8 cellular contexts compared by ENCODE assay signal in the genomic region with DNA sequence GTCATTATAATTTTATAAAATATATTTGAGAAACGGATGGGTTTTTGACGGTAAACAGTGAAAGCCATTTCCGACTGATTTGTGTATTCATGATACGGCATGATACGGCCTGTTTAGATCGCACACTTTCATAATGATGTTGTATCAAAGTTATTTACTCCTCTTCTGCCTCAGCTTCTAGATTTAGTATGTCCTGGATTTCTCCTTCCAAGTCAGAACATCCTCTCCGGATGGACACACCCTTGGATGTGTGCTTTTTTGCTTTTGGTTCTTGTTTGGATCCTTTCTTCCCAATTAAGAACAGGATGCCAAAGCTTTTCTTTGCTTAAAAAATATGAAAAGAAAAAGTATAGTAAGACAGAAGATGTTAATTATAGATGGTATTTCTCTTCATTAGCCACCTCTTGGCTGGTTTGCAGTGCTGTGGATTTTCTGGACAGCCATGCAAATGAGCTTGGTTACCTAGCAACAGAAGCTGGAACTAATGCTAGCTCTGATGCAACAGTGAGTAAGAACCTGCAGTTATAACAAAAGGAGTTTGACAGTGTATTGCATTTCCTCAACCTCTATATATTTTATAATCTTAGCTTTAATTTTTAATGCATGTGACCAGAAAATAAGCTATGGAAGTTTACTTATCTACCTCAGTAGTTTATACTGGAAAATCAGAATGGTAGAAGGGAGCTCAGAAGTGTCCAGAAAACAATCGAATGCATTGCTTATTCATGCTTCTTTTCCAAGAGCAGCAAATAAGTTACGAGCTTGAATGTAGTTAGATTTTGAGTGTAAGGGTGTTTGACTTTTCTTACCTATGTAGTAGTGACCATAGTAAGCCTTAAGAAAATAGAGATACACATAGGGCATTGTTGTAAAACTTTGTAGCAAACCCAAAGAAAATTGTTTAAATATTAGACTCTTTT. TPM values are rescaled to one million over a fixed set of nuclear protein-coding genes. Genes with fewer than 3 reads are reported as not detected.
DNase-seq lines count a peak whose midpoint lies in the region; ATAC-seq and TF ChIP-seq lines count a peak whose summit lies in the region.

No MANE protein-coding gene starts in this region.

- in situ Hi-C loops in brain microvascular endothelial cell (cut with HindIII; ENCODE audit: low pct_ligation_motif_present, low sequenced_read_pairs), result no loop called here

- TF ChIP-seq CTCF in right atrium auricular region (IDR thresholded peaks at IDR 0.05) (no peak), brain microvascular endothelial cell (IDR thresholded peaks at IDR 0.05; ENCODE audit: low read depth, low read length, missing control alignments) (no peak), osteoblast (IDR thresholded peaks at IDR 0.05; ENCODE audit: extremely low read depth, low read depth, low read length) (no peak)

- peaks cover 0 to 16% of the 10 kb centered on the region in 2 donors for H3K4me1 ChIP-seq in right atrium auricular region
- H3K4me1 ChIP-seq in osteoblast (ENCODE audit: insufficient read depth, low read length), result peaks cover 1% of the 10 kb centered on the region

- H3K27me3 ChIP-seq in right atrium auricular region, result no peaks in the 10 kb centered on the region
- no peaks in the 10 kb centered on the region for H3K27me3 ChIP-seq in brain microvascular endothelial cell (replicated peaks)
- no peaks in the 10 kb centered on the region for H3K27me3 ChIP-seq in osteoblast (ENCODE audit: insufficient read depth, low read length)

- H3K79me2 ChIP-seq in osteoblast (ENCODE audit: insufficient read depth, low read length), result peaks cover 24% of the 10 kb centered on the region

- no peak overlapping the region for H2AFZ ChIP-seq in osteoblast (ENCODE audit: low read length)

- H4K20me1 ChIP-seq in osteoblast (ENCODE audit: insufficient read depth, low read length), result peaks cover 4% of the 10 kb centered on the region

- ATAC-seq in Right ventricle myocardium superior (ENCODE audit: poor library complexity) (peak; percentile 68), GM21529 (IDR thresholded peaks at IDR 0.05; ENCODE audit: unreplicated experiment) (no peak)

- H3K36me3 ChIP-seq in right atrium auricular region (peaks cover 14% of the 10 kb centered on the region), brain microvascular endothelial cell (replicated peaks) (no peaks in the 10 kb centered on the region), osteoblast (ENCODE audit: insufficient read depth, low read length) (no peaks in the 10 kb centered on the region)

- H3K9me3 ChIP-seq in right atrium auricular region (peaks cover 0 to 11% of the 10 kb centered on the region in 2 donors), osteoblast (ENCODE audit: low read depth, low read length) (peaks cover 3% of the 10 kb centered on the region)

- intact Hi-C loops in Right ventricle myocardium superior (cut with DNase I), result no loop called here

- DNase-seq in Right ventricle myocardium superior (no peak), right atrium auricular region (ENCODE audit: low spot score) (no peak), LoVo (ENCODE audit: low spot score) (peak; percentile 67), brain microvascular endothelial cell (peak; percentile 67), medulla oblongata (ENCODE audit: extremely low spot score) (peak; percentile 83), osteoblast (ENCODE audit: insufficient read length, low spot score, missing footprints) (no peak)
- no peak for DNase-seq in activated CD8-positive, alpha-beta memory T cell treated with anti-CD3 and anti-CD28 coated beads for 24 hours

- H3K4me3 ChIP-seq in right atrium auricular region (no peak overlapping the region), brain microvascular endothelial cell (ENCODE audit: low read depth, low read length) (no peak overlapping the region), osteoblast (ENCODE audit: insufficient read depth, low read length) (no peak overlapping the region)

- H3K27ac ChIP-seq in right atrium auricular region (peak overlapping the region in 1 of 2 donors; percentile 13), brain microvascular endothelial cell (no peak overlapping the region), osteoblast (ENCODE audit: low read depth, low read length) (no peak overlapping the region)

- H3K4me2 ChIP-seq in osteoblast (ENCODE audit: insufficient read depth, low read length), result no peak overlapping the region

RNA-seq across cellular contexts. Expression of gene RMND5A, which starts 27.9 kb away (rescaled TPM):
- total RNA-seq in Right ventricle myocardium superior (96.0 TPM), right atrium auricular region (10 to 100 TPM; 71.0 to 76.6 TPM), osteoblast (16.3 and 17.4 TPM in 2 replicates)

RNA-seq across cellular contexts. Expression of gene CD8A, which starts 42.7 kb away (rescaled TPM):
- total RNA-seq in Right ventricle myocardium superior, result 0.51 TPM
- under 1 TPM; 0.39 to 0.52 TPM for total RNA-seq in right atrium auricular region
- not detected in 2 replicates for total RNA-seq in osteoblast

Comparison
In these comparisons a context has a peak if more than half of its experiments do, and no peak if none do; other contexts are left out.
1. DNase-seq: peak in LoVo (single experiment), brain microvascular endothelial cell (single experiment) and medulla oblongata (single experiment); none in Right ventricle myocardium superior (single experiment), right atrium auricular region (single experiment), activated CD8-positive, alpha-beta memory T cell treated with anti-CD3 and anti-CD28 coated beads for 24 hours (single experiment) and osteoblast (single experiment).